In the genomic region with DNA sequence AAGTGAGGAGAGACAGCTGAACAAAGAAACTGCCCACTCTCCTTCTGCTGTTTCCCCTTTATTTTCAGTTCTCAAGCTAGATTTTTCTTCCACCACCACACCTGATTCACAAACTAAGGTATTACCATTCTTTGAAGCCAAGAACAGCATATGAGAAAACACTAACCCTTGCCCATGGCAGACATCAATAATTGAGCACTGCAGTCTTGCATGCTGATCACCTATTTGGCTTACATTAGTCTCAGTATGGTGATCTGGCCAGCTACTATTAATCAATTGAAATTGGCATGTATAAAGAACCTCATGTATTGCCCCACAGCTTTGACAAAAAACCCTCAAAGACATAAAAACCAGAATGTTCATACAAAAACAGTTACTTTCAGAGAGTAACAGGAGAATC, we compare ENCODE assay signal across 6 cellular contexts.
"Had no signal": no experiment of that assay in that cellular context is flagged by ENCODE, and none has a peak within 500 bp of the region (broad histone marks: within the 10 kb centered on the region; RNA-seq: fewer than 3 reads in every experiment).

No MANE protein-coding gene starts in this region.

- H3K36me3 ChIP-seq: HAP-1 had no signal

- H3K4me3 ChIP-seq: GM23248, HAP-1 had no signal

- H3K27ac Mint-ChIP-seq: IgD-negative memory B cell had no signal

- H3K4me1 Mint-ChIP-seq: IgD-negative memory B cell had no signal

- H3K9me3 ChIP-seq: HAP-1 had no signal

- H3K27me3 Mint-ChIP-seq: IgD-negative memory B cell had no signal

- H3K36me3 Mint-ChIP-seq: IgD-negative memory B cell had no signal

- H3K4me3 Mint-ChIP-seq: IgD-negative memory B cell had no signal

- DNase-seq: H7, KG1 had no signal

- H3K27ac ChIP-seq: GM23248 had no signal

- H2AFZ ChIP-seq: GM23248 had no signal

- ATAC-seq: HCT116 had no signal
